ENCODE assay signal across 9 cellular contexts in the genomic region with DNA sequence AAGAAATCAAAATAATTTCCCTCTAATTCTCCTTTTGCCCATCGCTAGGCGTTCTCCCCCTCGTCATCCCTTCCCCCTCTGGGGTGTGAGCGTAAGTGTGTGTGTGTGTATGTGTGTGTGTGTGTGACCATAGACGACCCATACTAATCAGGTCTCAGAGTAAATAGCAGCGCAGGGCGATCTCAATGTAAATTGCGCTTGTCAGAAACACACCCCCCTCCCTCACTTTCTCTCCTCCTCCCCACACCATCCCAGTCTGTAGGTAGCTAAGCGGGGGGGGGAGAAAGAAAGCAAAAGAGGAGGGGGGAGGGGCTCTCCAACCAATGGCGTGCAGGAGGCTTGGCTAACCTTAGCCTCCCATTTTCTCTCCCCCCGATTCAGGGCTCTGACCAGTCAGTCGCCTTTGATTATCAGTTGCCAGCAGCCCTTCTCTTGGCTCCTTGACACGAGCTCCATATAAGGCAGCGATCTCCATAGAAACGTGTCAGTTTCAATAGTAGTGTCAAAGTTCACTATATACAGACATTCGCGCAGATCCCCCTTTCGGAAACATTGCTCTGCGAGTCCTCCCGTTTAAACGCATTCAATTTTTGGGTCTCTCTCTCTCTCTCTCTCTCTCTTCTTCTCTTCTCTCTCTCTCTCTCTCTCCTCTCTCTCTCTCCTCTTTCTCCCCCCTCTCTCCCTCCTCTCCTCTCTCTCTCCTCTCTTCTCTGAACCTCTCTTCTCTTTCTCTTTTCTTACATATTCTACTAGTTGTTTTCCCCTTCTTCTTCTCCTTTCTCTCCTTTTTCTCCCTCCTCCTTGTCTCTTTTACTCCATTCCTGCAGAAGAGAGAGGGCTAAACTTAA. TPM values are rescaled to one million over a fixed set of nuclear protein-coding genes. Genes with fewer than 3 reads are reported as not detected.
A peak's percentile ranks its signal among the peaks of the same experiment; 100 is the strongest.
DNase-seq lines count a peak whose midpoint lies in the region; ATAC-seq and TF ChIP-seq lines count a peak whose summit lies in the region.
"Had no signal": no experiment of that assay in that cellular context is flagged by ENCODE, and none has a peak within 500 bp of the region (broad histone marks: within the 10 kb centered on the region; RNA-seq: fewer than 3 reads in every experiment).

A gene (plus strand): TSS at position 546 of the 848 bp plus-strand sequence. CDS start 1,802 bp downstream, outside the sequence.

- H3K4me1 ChIP-seq in body of pancreas = peaks cover 45% of the 10 kb centered on the region

- H3K9me3 ChIP-seq in body of pancreas = no peaks in the 10 kb centered on the region

- WGBS in body of pancreas, 2 donors = 1 to 2% methylated on average over 21 of the region's 21 CpGs

- CTCF ChIA-PET in Calu3 (lab: Charles Lee) = interaction anchor here (0.6 to 1.6 kb wide), 16 partner anchors 13 to 1445 kb away, joined by 3 to 13 read pairs (median 4); no protein-coding TSS in a partner anchor

- H3K36me3 Mint-ChIP-seq in Calu3 (ENCODE audit: insufficient read depth, unreplicated experiment) = peaks cover 13% of the 10 kb centered on the region

- no peaks in the 10 kb centered on the region for H3K4me1 Mint-ChIP-seq in Calu3 (ENCODE audit: low read depth, unreplicated experiment)

- peak; percentile 26 for ATAC-seq in HG03439 (IDR thresholded peaks at IDR 0.05; ENCODE audit: unreplicated experiment)
- ATAC-seq in body of pancreas = peak; percentile 59
- ATAC-seq in GM21423 (IDR thresholded peaks at IDR 0.05; ENCODE audit: unreplicated experiment) = no peak
- no peak for ATAC-seq in GM18520 (IDR thresholded peaks at IDR 0.05; ENCODE audit: unreplicated experiment)

- peaks cover 0 to 10% of the 10 kb centered on the region in 2 donors for H3K27me3 ChIP-seq in body of pancreas

- intact Hi-C loops in Calu3 (cut with micrococcal nuclease; ENCODE audit: unreplicated experiment) (loop anchor here (1.0 to 10.0 kb wide), 8 partner anchors 39 to 1272 kb away; a partner anchor contains a TSS), body of pancreas (cut with DNase I) (no loop called here)

- no peak within 1 kb of the TSS for H3K4me3 Mint-ChIP-seq in Calu3 (ENCODE audit: low read depth, unreplicated experiment)

- TF ChIP-seq CTCF in Calu3 (IDR thresholded peaks at IDR 0.05; ENCODE audit: unreplicated experiment) (no peak), body of pancreas (IDR thresholded peaks at IDR 0.05) (peak in 5 of 7 experiments; percentile 31 to 81 (median 44))

- no peaks in the 10 kb centered on the region for H3K9me3 Mint-ChIP-seq in Calu3 (ENCODE audit: low read depth, unreplicated experiment)

- peak in 2 of 3 donors; percentile 47 to 52 for TF ChIP-seq POLR2A in body of pancreas (IDR thresholded peaks at IDR 0.05)

- BruUV-seq in Calu3 (replicated peaks; lab: Mats Ljungman, UMichigan) = no TSS peak

- peak within 1 kb of the TSS in 3 of 4 donors; percentile 50 to 66 (median 63) for H3K27ac ChIP-seq in body of pancreas

- H3K36me3 ChIP-seq in body of pancreas (replicated peaks in 1 of 2; ENCODE audit: insufficient read depth in 1 of 2, low read depth in 2 of 2) = no peaks in the 10 kb centered on the region

- peak; percentile 88 for DNase-seq in Calu3
- peak; percentile 100 for DNase-seq in NCI-H69 (lab: John Stamatoyannopoulos, UW)
- peak; percentile 67 to 90 (median 72) for DNase-seq in body of pancreas
- DNase-seq in iris pigment epithelial cell (ENCODE audit: low read depth) = peak; percentile 100
- peak; percentile 97 for DNase-seq in smooth muscle cell of the brain vasculature (ENCODE audit: low read depth, low spot score)

- H3K4me3 ChIP-seq in body of pancreas = peak within 1 kb of the TSS; percentile 14 to 19

- H3K27me3 Mint-ChIP-seq in Calu3 (ENCODE audit: unreplicated experiment) = no peaks in the 10 kb centered on the region

- no peak within 1 kb of the TSS for H3K27ac Mint-ChIP-seq in Calu3 (ENCODE audit: unreplicated experiment)

RNA-seq across cellular contexts. Expression of the gene that starts here (rescaled TPM):
- total RNA-seq in Calu3 (2022) = 25.1 and 29.1 TPM in 2 replicates
- total RNA-seq in body of pancreas = 10 to 100 TPM; 16.9 to 33.0 TPM
- total RNA-seq: activated CD8-positive, alpha-beta memory T cell treated with anti-CD3 and anti-CD28 coated beads for 36 hours had no signal

Comparison
In these comparisons a context has a peak if more than half of its experiments do, and no peak if none do; other contexts are left out.
1. ATAC-seq: peak in HG03439 (single experiment) and body of pancreas (single experiment); none in GM21423 (single experiment) and GM18520 (single experiment).
2. Peak in every context shown above with its lines, with median percentiles within 50 percentile points of each other: DNase-seq.